ENCODE assay signal across 15 cellular contexts in the genomic region with DNA sequence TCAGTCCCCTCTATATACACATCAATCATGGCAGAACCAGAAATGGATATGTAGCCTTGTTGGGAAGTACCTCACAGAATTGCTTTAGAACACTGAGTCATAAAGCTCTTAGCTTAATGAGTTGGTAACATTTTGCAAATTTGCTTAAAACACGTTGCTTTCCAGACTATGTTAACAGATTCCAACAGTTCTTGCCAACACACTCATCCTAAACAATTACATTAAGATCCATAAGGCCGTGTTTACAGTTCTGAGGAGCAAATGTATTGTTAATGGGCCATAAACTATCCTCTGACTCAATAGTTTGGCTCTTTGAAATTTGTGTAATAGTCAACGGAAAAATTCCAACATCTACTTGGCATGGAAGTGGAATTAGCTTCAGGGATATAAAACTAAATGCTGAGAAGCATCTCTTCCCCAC.
DNase-seq lines count a peak whose midpoint lies in the region; ATAC-seq, FAIRE-seq and TF ChIP-seq lines count a peak whose summit lies in the region.
"Had no signal": no experiment of that assay in that cellular context is flagged by ENCODE, and none has a peak within 500 bp of the region (broad histone marks: within the 10 kb centered on the region; RNA-seq: fewer than 3 reads in every experiment).

No MANE protein-coding gene starts in this region.

- ATAC-seq in A549 (peak; percentile 39 to 84; a peak in 3 of 6 replicates), HG03039 (IDR thresholded peaks at IDR 0.05; ENCODE audit: unreplicated experiment) (no peak)

- no peaks in the 10 kb centered on the region for H3K36me3 ChIP-seq in SJSA1
- H3K36me3 ChIP-seq: BLaER1, ovary had no signal

- no peak for TF ChIP-seq RAD21 in A549 (conservative IDR thresholded peaks at IDR 0.05 in 1 of 2, IDR thresholded peaks at IDR 0.05 in 1 of 2)

- no peak for TF ChIP-seq CTCF in A549 (IDR thresholded peaks at IDR 0.05)

- H3K9me3 Mint-ChIP-seq in activated T-cell treated with anti-CD3 and anti-CD28 coated beads, Interleukin-2, amount 50 U/mL, for 24 hours = no peaks in the 10 kb centered on the region

- no peak overlapping the region for H3K4me3 ChIP-seq in A549
- no peak overlapping the region for H3K4me3 ChIP-seq in SJSA1
- H3K4me3 ChIP-seq: BLaER1, ovary had no signal

- DNase-seq in A549 (ENCODE audit: low read depth in 1 of 2, low spot score in 1 of 2) (peak in 1 of 2 experiments; percentile 67), H4 (ENCODE audit: low spot score) (peak; percentile 51), SJSA1 (ENCODE audit: low read depth in 1 of 2, low spot score in 2 of 2) (peak in 1 of 2 experiments; percentile 94), glomerular visceral epithelial cell (ENCODE audit: extremely low spot score) (peak; percentile 4)
- no peak for DNase-seq in activated T-cell treated with anti-CD3 and anti-CD28 coated beads, Interleukin-2, amount 50 U/mL, for 24 hours
- no peak for DNase-seq in stimulated activated CD4-positive, alpha-beta T cell treated with anti-CD3 and anti-CD28 coated beads, Interleukin-2, amount 100 ng/mL, for 48 hours
- no peak for DNase-seq in stimulated activated CD4-positive, alpha-beta T cell treated with anti-CD3 and anti-CD28 coated beads, Interleukin-12 subunit alpha, Interleukin-12 subunit beta, amount 100 ng/mL, for 4 hours
- DNase-seq: activated CD8-positive, alpha-beta memory T cell treated with anti-CD3 and anti-CD28 coated beads for 24 hours; activated naive CD4-positive, alpha-beta T cell treated with anti-CD3 and anti-CD28 coated beads, Interleukin-2, amount 10 ng/mL, durations not matched to agents 7 days and 5 days; Kasumi-1; NCI-H1930; NK-92 treated with Interleukin-12 subunit alpha and Interleukin-12 subunit beta, amount 100 ng/mL, for 24 hours; ovary had no signal

- no peaks in the 10 kb centered on the region for H3K36me3 Mint-ChIP-seq in activated T-cell treated with anti-CD3 and anti-CD28 coated beads, Interleukin-2, amount 50 U/mL, for 24 hours (ENCODE audit: low read depth)
- H3K36me3 Mint-ChIP-seq: activated naive CD4-positive, alpha-beta T cell treated with anti-CD3 and anti-CD28 coated beads, Interleukin-2, amount 10 ng/mL, durations not matched to agents 7 days and 5 days had no signal

- TF ChIP-seq EP300 in A549 (IDR thresholded peaks at IDR 0.05) = peak in 1 of 2 experiments; percentile 33; a peak in 1 of 5 replicates

- H3K27me3 ChIP-seq in SJSA1 (replicated peaks) = no peaks in the 10 kb centered on the region
- H3K27me3 ChIP-seq: BLaER1, ovary had no signal

- H3K27ac ChIP-seq in A549 (peak overlapping the region in 1 of 2 experiments; percentile 42; a peak in 1 of 6 replicates), SJSA1 (peak overlapping the region; percentile 96)
- H3K27ac ChIP-seq: BLaER1, ovary had no signal

- no peak overlapping the region for H3K27ac Mint-ChIP-seq in activated T-cell treated with anti-CD3 and anti-CD28 coated beads, Interleukin-2, amount 50 U/mL, for 24 hours
- H3K27ac Mint-ChIP-seq: activated naive CD4-positive, alpha-beta T cell treated with anti-CD3 and anti-CD28 coated beads, Interleukin-2, amount 10 ng/mL, durations not matched to agents 7 days and 5 days had no signal

- CTCF ChIA-PET in A549 (lab: Yijun Ruan, JAX) = interaction anchor here (0.9 kb wide), 1 partner anchor 59 kb away, joined by 3 read pairs; no protein-coding TSS in a partner anchor

- H3K4me2 ChIP-seq in A549 = peak overlapping the region; percentile 41; the same call in 2 of the 3 replicates
- H3K4me2 ChIP-seq: BLaER1 had no signal

- 0% methylated on average over 3 of the region's 3 CpGs for WGBS in A549 (ENCODE audit: missing lambda C conversion rate)

- TF ChIP-seq POLR2A in A549 (IDR thresholded peaks at IDR 0.05; ENCODE audit: low read length) = no peak

- peaks cover 25% of the 10 kb centered on the region for H3K27me3 Mint-ChIP-seq in activated T-cell treated with anti-CD3 and anti-CD28 coated beads, Interleukin-2, amount 50 U/mL, for 24 hours

- POLR2A ChIA-PET in A549 (lab: Yijun Ruan, JAX) = no interaction called here

- no peak overlapping the region for H3K4me3 Mint-ChIP-seq in activated T-cell treated with anti-CD3 and anti-CD28 coated beads, Interleukin-2, amount 50 U/mL, for 24 hours
- H3K4me3 Mint-ChIP-seq: activated naive CD4-positive, alpha-beta T cell treated with anti-CD3 and anti-CD28 coated beads, Interleukin-2, amount 10 ng/mL, durations not matched to agents 7 days and 5 days had no signal

- H3K4me1 Mint-ChIP-seq in activated T-cell treated with anti-CD3 and anti-CD28 coated beads, Interleukin-2, amount 50 U/mL, for 24 hours (ENCODE audit: low read depth) = no peaks in the 10 kb centered on the region
- H3K4me1 Mint-ChIP-seq: activated naive CD4-positive, alpha-beta T cell treated with anti-CD3 and anti-CD28 coated beads, Interleukin-2, amount 10 ng/mL, durations not matched to agents 7 days and 5 days had no signal

- peak; percentile 28 for FAIRE-seq in A549 (lab: Jason Lieb, UNC)

- peaks cover 15% of the 10 kb centered on the region; the same call in 2 of the 3 replicates for H3K4me1 ChIP-seq in A549
- peaks cover 33% of the 10 kb centered on the region for H3K4me1 ChIP-seq in SJSA1 (replicated peaks)
- H3K4me1 ChIP-seq: BLaER1 had no signal

- H3K9me3 ChIP-seq in A549 (no peaks in the 10 kb centered on the region), SJSA1 (replicated peaks) (no peaks in the 10 kb centered on the region)
- H3K9me3 ChIP-seq: BLaER1, ovary had no signal

TF ChIP-seq in A549, 52 proteins besides CTCF, POLR2A, EP300 and RAD21:
- 0 out of 2 replicates have a peak, but pooled peaks have one; percentile 18 for TF ChIP-seq HOXB5 (CRISPR knock-in tag; IDR thresholded peaks at IDR 0.05)
- TF ChIP-seq HEYL (CRISPR knock-in tag; IDR thresholded peaks at IDR 0.05) = no peak
- TF ChIP-seq, protein P1, sequence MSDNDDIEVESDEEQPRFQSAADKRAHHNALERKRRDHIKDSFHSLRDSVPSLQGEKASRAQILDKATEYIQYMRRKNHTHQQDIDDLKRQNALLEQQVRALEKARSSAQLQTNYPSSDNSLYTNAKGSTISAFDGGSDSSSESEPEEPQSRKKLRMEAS (IDR thresholded peaks at IDR 0.05) = peak; percentile 27; the same call in 1 of the 2 replicates
- TF ChIP-seq HOXA7 (CRISPR knock-in tag; IDR thresholded peaks at IDR 0.05) = no peak
- no peak for TF ChIP-seq NFE2L2 (conservative IDR thresholded peaks at IDR 0.05; ENCODE audit: low read length)
- TF ChIP-seq, protein P2, sequence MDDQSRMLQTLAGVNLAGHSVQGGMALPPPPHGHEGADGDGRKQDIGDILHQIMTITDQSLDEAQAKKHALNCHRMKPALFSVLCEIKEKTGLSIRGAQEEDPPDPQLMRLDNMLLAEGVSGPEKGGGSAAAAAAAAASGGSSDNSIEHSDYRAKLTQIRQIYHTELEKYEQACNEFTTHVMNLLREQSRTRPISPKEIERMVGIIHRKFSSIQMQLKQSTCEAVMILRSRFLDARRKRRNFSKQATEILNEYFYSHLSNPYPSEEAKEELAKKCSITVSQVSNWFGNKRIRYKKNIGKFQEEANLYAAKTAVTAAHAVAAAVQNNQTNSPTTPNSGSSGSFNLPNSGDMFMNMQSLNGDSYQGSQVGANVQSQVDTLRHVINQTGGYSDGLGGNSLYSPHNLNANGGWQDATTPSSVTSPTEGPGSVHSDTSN (IDR thresholded peaks at IDR 0.05) = 0 out of 2 replicates have a peak, but pooled peaks have one; percentile 21
- no peak for TF ChIP-seq FOSL2 (IDR thresholded peaks at IDR 0.05)
- TF ChIP-seq FOSL2 (CRISPR knock-in tag; IDR thresholded peaks at IDR 0.05) = no peak; the same call in none of the 2 replicates
- peak; percentile 12 to 43; a peak in 2 of 4 replicates for TF ChIP-seq CEBPB (IDR thresholded peaks at IDR 0.05)
- TF ChIP-seq GATA3 (IDR thresholded peaks at IDR 0.05; ENCODE audit: borderline replicate concordance) = peak; percentile 66; the same call in 1 of the 2 replicates
- TF ChIP-seq, protein P3, sequence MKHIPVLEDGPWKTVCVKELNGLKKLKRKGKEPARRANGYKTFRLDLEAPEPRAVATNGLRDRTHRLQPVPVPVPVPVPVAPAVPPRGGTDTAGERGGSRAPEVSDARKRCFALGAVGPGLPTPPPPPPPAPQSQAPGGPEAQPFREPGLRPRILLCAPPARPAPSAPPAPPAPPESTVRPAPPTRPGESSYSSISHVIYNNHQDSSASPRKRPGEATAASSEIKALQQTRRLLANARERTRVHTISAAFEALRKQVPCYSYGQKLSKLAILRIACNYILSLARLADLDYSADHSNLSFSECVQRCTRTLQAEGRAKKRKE (CRISPR knock-in tag; IDR thresholded peaks at IDR 0.05; ENCODE audit: low read depth) = no peak
- no peak for TF ChIP-seq CBX2 (IDR thresholded peaks at IDR 0.05; ENCODE audit: borderline replicate concordance, low read depth)
- TF ChIP-seq, protein P4, sequence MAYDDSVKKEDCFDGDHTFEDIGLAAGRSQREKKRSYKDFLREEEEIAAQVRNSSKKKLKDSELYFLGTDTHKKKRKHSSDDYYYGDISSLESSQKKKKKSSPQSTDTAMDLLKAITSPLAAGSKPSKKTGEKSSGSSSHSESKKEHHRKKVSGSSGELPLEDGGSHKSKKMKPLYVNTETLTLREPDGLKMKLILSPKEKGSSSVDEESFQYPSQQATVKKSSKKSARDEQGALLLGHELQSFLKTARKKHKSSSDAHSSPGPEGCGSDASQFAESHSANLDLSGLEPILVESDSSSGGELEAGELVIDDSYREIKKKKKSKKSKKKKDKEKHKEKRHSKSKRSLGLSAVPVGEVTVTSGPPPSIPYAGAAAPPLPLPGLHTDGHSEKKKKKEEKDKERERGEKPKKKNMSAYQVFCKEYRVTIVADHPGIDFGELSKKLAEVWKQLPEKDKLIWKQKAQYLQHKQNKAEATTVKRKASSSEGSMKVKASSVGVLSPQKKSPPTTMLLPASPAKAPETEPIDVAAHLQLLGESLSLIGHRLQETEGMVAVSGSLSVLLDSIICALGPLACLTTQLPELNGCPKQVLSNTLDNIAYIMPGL (CRISPR knock-in tag; IDR thresholded peaks at IDR 0.05; ENCODE audit: borderline replicate concordance) = no peak

Comparison
In these comparisons a context has a peak if more than half of its experiments do, and no peak if none do; other contexts are left out.
1. DNase-seq: peak in H4 (single experiment) and glomerular visceral epithelial cell (single experiment); none in activated T-cell treated with anti-CD3 and anti-CD28 coated beads, Interleukin-2, amount 50 U/mL, for 24 hours (single experiment), stimulated activated CD4-positive, alpha-beta T cell treated with anti-CD3 and anti-CD28 coated beads, Interleukin-2, amount 100 ng/mL, for 48 hours (0 of 2) and stimulated activated CD4-positive, alpha-beta T cell treated with anti-CD3 and anti-CD28 coated beads, Interleukin-12 subunit alpha, Interleukin-12 subunit beta, amount 100 ng/mL, for 4 hours (single experiment).